ENCODE assay signal across 26 cellular contexts in the genomic region with DNA sequence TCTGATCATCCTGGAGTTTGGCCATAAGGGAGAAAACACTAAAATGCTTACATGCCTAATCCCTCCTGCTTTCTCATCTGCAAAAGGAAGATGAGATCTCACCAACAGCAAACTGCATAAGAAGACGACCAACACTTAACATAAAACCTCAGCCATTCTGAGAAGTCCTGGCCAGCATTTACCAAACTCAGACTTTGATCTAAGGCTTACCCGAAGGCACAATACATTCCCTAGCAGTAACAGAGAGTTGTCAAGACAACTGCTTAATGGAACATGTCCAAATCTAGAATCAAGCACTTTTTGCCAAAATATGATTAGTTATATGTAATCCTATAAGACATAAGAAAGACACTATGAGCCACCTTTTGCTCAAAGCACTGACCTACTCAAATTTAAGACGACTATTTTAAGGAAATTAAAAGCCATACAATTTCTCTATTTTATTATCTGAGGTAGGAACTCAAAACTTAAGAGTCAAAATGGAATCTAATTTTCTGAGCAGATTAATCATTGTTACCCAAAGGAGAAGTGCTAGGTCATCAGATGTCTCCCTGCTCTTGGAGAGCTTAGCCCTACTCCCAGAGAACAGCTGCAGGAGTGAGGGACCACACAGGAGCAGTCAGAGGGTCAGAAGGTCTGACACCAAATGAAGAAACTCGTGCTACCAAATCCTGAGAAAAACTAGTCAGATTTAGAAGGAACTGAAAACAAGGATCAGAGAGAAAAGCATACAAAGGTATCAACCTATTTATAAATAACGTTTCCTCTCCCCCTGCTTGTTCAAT. TPM values are rescaled to one million over a fixed set of nuclear protein-coding genes. Genes with fewer than 3 reads are reported as not detected.
DNase-seq lines count a peak whose midpoint lies in the region; ATAC-seq and TF ChIP-seq lines count a peak whose summit lies in the region.
"Had no signal": no experiment of that assay in that cellular context is flagged by ENCODE, and none has a peak within 500 bp of the region (broad histone marks: within the 10 kb centered on the region; RNA-seq: fewer than 3 reads in every experiment).

No MANE protein-coding gene starts in this region.

- DNase-seq in Right ventricle myocardium inferior (ENCODE audit: missing footprints) (no peak), cardiac septum (ENCODE audit: low spot score) (no peak), fibroblast of pulmonary artery (ENCODE audit: low read depth) (peak; percentile 4), neural crest cell (ENCODE audit: low read depth, low spot score) (no peak), type B pancreatic cell (ENCODE audit: extremely low spot score, unreplicated experiment) (no peak), RKO (ENCODE audit: low spot score) (no peak), cerebellar nuclear complex (lab: John Stamatoyannopoulos, UW) (no peak)
- DNase-seq: 8988T; AML-193; C1 segment of cervical spinal cord; Calu3; CD8-positive, alpha-beta memory T cell; DMS53; GDM1; NCI-H1105 treated with DMSO at 0.1 percent for 48 hours; NCI-H1694; NCI-H2081; NCI-H2171; NCI-H345; NCI-H524; NCI-H774; OCI-M1; SHP77 treated with DMSO at 0.1 percent for 48 hours; SK-N-SH had no signal

- no peak overlapping the region for H3K4me3 ChIP-seq in fibroblast of pulmonary artery (replicated peaks; ENCODE audit: low read depth, low read length)

- H3K27me3 Mint-ChIP-seq in neural crest cell (ENCODE audit: low read depth) (no peaks in the 10 kb centered on the region), type B pancreatic cell (no peaks in the 10 kb centered on the region)
- H3K27me3 Mint-ChIP-seq: IgD-negative memory B cell had no signal

- H3K27ac Mint-ChIP-seq in neural crest cell (ENCODE audit: unreplicated experiment) (peak overlapping the region; percentile 68), type B pancreatic cell (no peak overlapping the region)
- H3K27ac Mint-ChIP-seq: CD8-positive, alpha-beta memory T cell had no signal

- H3K9me3 Mint-ChIP-seq in neural crest cell (no peaks in the 10 kb centered on the region), type B pancreatic cell (no peaks in the 10 kb centered on the region)
- H3K9me3 Mint-ChIP-seq: IgD-negative memory B cell had no signal

- no peak overlapping the region for H3K4me3 Mint-ChIP-seq in neural crest cell
- H3K4me3 Mint-ChIP-seq in type B pancreatic cell, result peak overlapping the region; percentile 9
- H3K4me3 Mint-ChIP-seq: CD8-positive, alpha-beta memory T cell; IgD-negative memory B cell had no signal

- TF ChIP-seq CTCF in fibroblast of pulmonary artery (IDR thresholded peaks at IDR 0.05; ENCODE audit: low read length, missing control alignments) (no peak), neural crest cell (conservative IDR thresholded peaks at IDR 0.05) (no peak), type B pancreatic cell (conservative IDR thresholded peaks at IDR 0.05) (no peak)

- intact Hi-C loops in Right ventricle myocardium inferior (cut with DNase I) (no loop called here), cardiac septum (cut with DNase I) (loop anchor here (5.0 kb wide), 1 partner anchor 33 kb away; no protein-coding TSS in a partner anchor)

- ATAC-seq in Right ventricle myocardium inferior (peak; percentile 48), HG02981 (IDR thresholded peaks at IDR 0.05; ENCODE audit: unreplicated experiment) (no peak)

- no peaks in the 10 kb centered on the region for H3K36me3 Mint-ChIP-seq in neural crest cell (ENCODE audit: low read depth)
- peaks cover 3% of the 10 kb centered on the region for H3K36me3 Mint-ChIP-seq in type B pancreatic cell
- H3K36me3 Mint-ChIP-seq: CD8-positive, alpha-beta memory T cell had no signal

- peaks cover 11% of the 10 kb centered on the region for H3K4me1 Mint-ChIP-seq in neural crest cell
- peaks cover 11% of the 10 kb centered on the region for H3K4me1 Mint-ChIP-seq in type B pancreatic cell (ENCODE audit: unreplicated experiment)
- H3K4me1 Mint-ChIP-seq: CD8-positive, alpha-beta memory T cell had no signal

RNA-seq across cellular contexts. Expression of a gene that starts 39.3 kb away (rescaled TPM):
- total RNA-seq in Right ventricle myocardium inferior (21.5 TPM), cardiac septum (18.0 TPM), neural crest cell (10.8 and 12.4 TPM in 2 replicates), type B pancreatic cell (ENCODE audit: low replicate concordance) (27.2 and 41.8 TPM in 2 replicates)
